ENCODE assay signal across 8 cellular contexts in genomic region chr17:59370580-59371299, GRCh38. TPM values are rescaled to one million over a fixed set of nuclear protein-coding genes. Genes with fewer than 3 reads are reported as not detected.
A peak's percentile ranks its signal among the peaks of the same experiment; 100 is the strongest.
DNase-seq lines count a peak whose midpoint lies in the region; ATAC-seq and TF ChIP-seq lines count a peak whose summit lies in the region.

No MANE protein-coding gene starts in this region.

- H3K9ac ChIP-seq in smooth muscle cell (ENCODE audit: low read depth): no peak overlapping the region

- 0 out of 2 replicates have a peak, but pooled peaks cover 3% of the 10 kb centered on the region for H3K9me2 ChIP-seq in GM23338 (ENCODE audit: insufficient read depth)

- no peak overlapping the region for H2AFZ ChIP-seq in GM23338
- H2AFZ ChIP-seq in smooth muscle cell (ENCODE audit: low read depth): no peak overlapping the region

- H4K20me1 ChIP-seq in GM23338 (replicated peaks; ENCODE audit: insufficient read depth): 0 out of 2 replicates have a peak, but pooled peaks cover 3% of the 10 kb centered on the region
- H4K20me1 ChIP-seq in smooth muscle cell (ENCODE audit: low read depth): no peaks in the 10 kb centered on the region

- H3K4me1 Mint-ChIP-seq in GM23338 (peaks cover 62% of the 10 kb centered on the region), natural killer cell (peaks cover 41 to 56% of the 10 kb centered on the region in 2 donors)
- H3K4me1 Mint-ChIP-seq in activated CD8-positive, alpha-beta T cell treated with anti-CD3 and anti-CD28 coated beads, Interleukin-2, amount 10 ng/mL, durations not matched to agents 7 days and 5 days (ENCODE audit: low read depth): peaks cover 70% of the 10 kb centered on the region

- peak overlapping the region; percentile 45; the same call in 1 of the 2 replicates for H3K27ac Mint-ChIP-seq in GM23338
- H3K27ac Mint-ChIP-seq in activated CD8-positive, alpha-beta T cell treated with anti-CD3 and anti-CD28 coated beads, Interleukin-2, amount 10 ng/mL, durations not matched to agents 7 days and 5 days: peak overlapping the region; percentile 63
- H3K27ac Mint-ChIP-seq in natural killer cell: peak overlapping the region in 1 of 2 donors; percentile 42

- H3K4me3 ChIP-seq in GM23338 (no peak overlapping the region), smooth muscle cell (no peak overlapping the region)

- CTCF ChIA-PET in activated CD8-positive, alpha-beta T cell treated with anti-CD3 and anti-CD28 coated beads, Interleukin-2, amount 10 ng/mL, durations not matched to agents 7 days and 5 days (lab: Charles Lee): interaction anchor here (1.0 kb wide), 2 partner anchors 10 to 38 kb away, joined by 3 to 4 read pairs; no protein-coding TSS in a partner anchor

- ATAC-seq in GM23338 (no peak), natural killer cell (no peak), HG03378 (IDR thresholded peaks at IDR 0.05; ENCODE audit: unreplicated experiment) (no peak)
- no peak for ATAC-seq in activated CD8-positive, alpha-beta T cell treated with anti-CD3 and anti-CD28 coated beads, Interleukin-2, amount 10 ng/mL, durations not matched to agents 7 days and 5 days

- H3K36me3 ChIP-seq in GM23338 (ENCODE audit: insufficient read depth) (no peaks in the 10 kb centered on the region), smooth muscle cell (ENCODE audit: low read depth) (no peaks in the 10 kb centered on the region)

- H3K27me3 ChIP-seq in GM23338 (ENCODE audit: insufficient read depth) (no peaks in the 10 kb centered on the region), smooth muscle cell (ENCODE audit: low read depth) (no peaks in the 10 kb centered on the region)

- H3F3A ChIP-seq in GM23338 (replicated peaks; ENCODE audit: low read depth) (0 out of 2 replicates have a peak, but pooled peaks cover 4% of the 10 kb centered on the region), smooth muscle cell (ENCODE audit: low read depth) (peaks cover 13% of the 10 kb centered on the region)

- no peaks in the 10 kb centered on the region for H3K79me2 ChIP-seq in GM23338 (replicated peaks; ENCODE audit: insufficient read depth)
- peaks cover 15% of the 10 kb centered on the region for H3K79me2 ChIP-seq in smooth muscle cell (ENCODE audit: low read depth)

- DNase-seq in GM23338 (ENCODE audit: low spot score) (peak; percentile 18), left kidney (ENCODE audit: low read depth, low spot score) (peak; percentile 75), smooth muscle cell (lab: John Stamatoyannopoulos, UW; ENCODE audit: unreplicated experiment) (no peak), natural killer cell (no peak), NCI-H748 treated with DMSO at 0.1 percent for 48 hours (lab: John Stamatoyannopoulos, UW) (no peak), hepatic stellate cell (ENCODE audit: low spot score) (no peak)
- no peak for DNase-seq in activated CD8-positive, alpha-beta T cell treated with anti-CD3 and anti-CD28 coated beads, Interleukin-2, amount 10 ng/mL, durations not matched to agents 7 days and 5 days

- no peaks in the 10 kb centered on the region for H3K36me3 Mint-ChIP-seq in GM23338 (ENCODE audit: low read depth)
- H3K36me3 Mint-ChIP-seq in activated CD8-positive, alpha-beta T cell treated with anti-CD3 and anti-CD28 coated beads, Interleukin-2, amount 10 ng/mL, durations not matched to agents 7 days and 5 days (ENCODE audit: low read depth): peaks cover 15% of the 10 kb centered on the region
- no peaks in the 10 kb centered on the region for H3K36me3 Mint-ChIP-seq in natural killer cell

- no peak for TF ChIP-seq CTCF in GM23338 (conservative IDR thresholded peaks at IDR 0.05; ENCODE audit: low read depth in 2 of 2)
- no peak for TF ChIP-seq CTCF in smooth muscle cell (IDR thresholded peaks at IDR 0.05; ENCODE audit: borderline replicate concordance, insufficient read depth, poor library complexity, severe bottlenecking)
- TF ChIP-seq CTCF in natural killer cell (IDR thresholded peaks at IDR 0.05): no peak

- H3K27me3 Mint-ChIP-seq in GM23338 (ENCODE audit: insufficient read depth, low read depth, poor library complexity) (peaks cover 3% of the 10 kb centered on the region), natural killer cell (ENCODE audit: low read depth in 2 of 2) (no peaks in the 10 kb centered on the region)
- H3K27me3 Mint-ChIP-seq in activated CD8-positive, alpha-beta T cell treated with anti-CD3 and anti-CD28 coated beads, Interleukin-2, amount 10 ng/mL, durations not matched to agents 7 days and 5 days (ENCODE audit: low read depth): no peaks in the 10 kb centered on the region

- H3K9me3 Mint-ChIP-seq in GM23338 (no peaks in the 10 kb centered on the region), natural killer cell (no peaks in the 10 kb centered on the region)
- no peaks in the 10 kb centered on the region for H3K9me3 Mint-ChIP-seq in activated CD8-positive, alpha-beta T cell treated with anti-CD3 and anti-CD28 coated beads, Interleukin-2, amount 10 ng/mL, durations not matched to agents 7 days and 5 days (ENCODE audit: insufficient read depth)

- 81% methylated on average over 10 of the region's 10 CpGs for WGBS in smooth muscle cell (ENCODE audit: low lambda C conversion rate)

- intact Hi-C loops in natural killer cell (cut with micrococcal nuclease): no loop called here

- H3K9me3 ChIP-seq in smooth muscle cell (replicated peaks; ENCODE audit: low read depth): no peaks in the 10 kb centered on the region

- H3K27ac ChIP-seq in GM23338 (ENCODE audit: low read depth): no peak overlapping the region
- peak overlapping the region; percentile 65 for H3K27ac ChIP-seq in smooth muscle cell (ENCODE audit: low read depth)

- H3K4me2 ChIP-seq in GM23338 (no peak overlapping the region; the same call in 1 of the 2 replicates), smooth muscle cell (no peak overlapping the region)

- POLR2A ChIA-PET in activated CD8-positive, alpha-beta T cell treated with anti-CD3 and anti-CD28 coated beads, Interleukin-2, amount 10 ng/mL, durations not matched to agents 7 days and 5 days (lab: Charles Lee): interaction anchor here (0.8 to 0.9 kb wide), 2 partner anchors 10 to 739 kb away, joined by 3 read pairs; no protein-coding TSS in a partner anchor

- H3K4me1 ChIP-seq in GM23338 (ENCODE audit: insufficient read depth) (peaks cover 28% of the 10 kb centered on the region), smooth muscle cell (ENCODE audit: low read depth) (peaks cover 73% of the 10 kb centered on the region)

- H3K4me3 Mint-ChIP-seq in GM23338: no peak overlapping the region
- no peak overlapping the region for H3K4me3 Mint-ChIP-seq in activated CD8-positive, alpha-beta T cell treated with anti-CD3 and anti-CD28 coated beads, Interleukin-2, amount 10 ng/mL, durations not matched to agents 7 days and 5 days
- no peak overlapping the region for H3K4me3 Mint-ChIP-seq in natural killer cell

TF ChIP-seq in GM23338, 12 proteins besides CTCF, POLR2A, EP300 and RAD21 (continues in another document):
- TF ChIP-seq NANOG (IDR thresholded peaks at IDR 0.05; ENCODE audit: borderline replicate concordance) (no peak), ZNF331 (CRISPR knock-in tag; IDR thresholded peaks at IDR 0.05; ENCODE audit: low read depth) (no peak), ZNF114 (CRISPR knock-in tag; IDR thresholded peaks at IDR 0.05) (no peak), CREB1 (CRISPR knock-in tag; IDR thresholded peaks at IDR 0.05; ENCODE audit: low read depth) (no peak), STAT1 (IDR thresholded peaks at IDR 0.05; ENCODE audit: unreplicated experiment) (no peak)

RNA-seq across cellular contexts. Expression of gene YPEL2, which starts 39.3 kb away (rescaled TPM):
- 4.1 and 4.6 TPM in 2 replicates for total RNA-seq in GM23338 (2014; rRNA removed; shearing (Covaris generic))
- 2.1 and 5.2 TPM in 2 replicates for polyA plus RNA-seq in GM23338 (2016; fragmentation: Nextera tagmentation; extraction: Ambion mirVana)
- 1 to 10 TPM; 9.0 to 10.0 TPM for total RNA-seq in activated CD8-positive, alpha-beta T cell treated with anti-CD3 and anti-CD28 coated beads, Interleukin-2, amount 10 ng/mL, durations not matched to agents 7 days and 5 days
- 8.0 and 9.6 TPM in 2 replicates for total RNA-seq in smooth muscle cell
- 4.0 and 8.2 TPM in 2 replicates for polyA plus RNA-seq in smooth muscle cell
- total RNA-seq in natural killer cell: 10 to 100 TPM; 30.5 to 35.6 (median 33.5) TPM

Comparison
In these comparisons a context has a peak if more than half of its experiments do, and no peak if none do; other contexts are left out.
1. DNase-seq: peak in GM23338 (single experiment) and left kidney (single experiment); none in activated CD8-positive, alpha-beta T cell treated with anti-CD3 and anti-CD28 coated beads, Interleukin-2, amount 10 ng/mL, durations not matched to agents 7 days and 5 days (single experiment), smooth muscle cell (single experiment), natural killer cell (single experiment), NCI-H748 treated with DMSO at 0.1 percent for 48 hours (single experiment) and hepatic stellate cell (single experiment).